Comparison of ENCODE assay signal across 31 cellular contexts in genomic region chr13:99268822-99269221, GRCh38. TPM values are rescaled to one million over a fixed set of nuclear protein-coding genes. Genes with fewer than 3 reads are reported as not detected.
DNase-seq lines count a peak whose midpoint lies in the region; ATAC-seq and TF ChIP-seq lines count a peak whose summit lies in the region.
"Had no signal": no experiment of that assay in that cellular context is flagged by ENCODE, and none has a peak within 500 bp of the region (broad histone marks: within the 10 kb centered on the region; RNA-seq: fewer than 3 reads in every experiment).

No MANE protein-coding gene starts in this region.

- peaks cover 7% of the 10 kb centered on the region for H3K9me3 ChIP-seq in BLaER1
- peaks cover 5% of the 10 kb centered on the region for H3K9me3 ChIP-seq in CD4-positive, alpha-beta T cell (ENCODE audit: control insufficient read depth, low read length)
- H3K9me3 ChIP-seq in naive thymus-derived CD4-positive, alpha-beta T cell (ENCODE audit: control insufficient read depth in 2 of 3, low read length in 3 of 3): peaks cover 0 to 7% (median 0%) of the 10 kb centered on the region in 3 experiments
- H3K9me3 ChIP-seq: body of pancreas, gastroesophageal sphincter, upper lobe of right lung had no signal

- no peaks in the 10 kb centered on the region for H3K27me3 Mint-ChIP-seq in CD4-positive, alpha-beta T cell
- H3K27me3 Mint-ChIP-seq in activated T-helper 2 cell treated with anti-CD3 and anti-CD28 coated beads, Interferon-gamma antibody, Interleukin-2, Interleukin-4, amounts not matched to agents 10 μg/mL and 5 μg/mL and 100 μg/mL, durations not matched to agents 14 hours and 24 hours and 36 hours (ENCODE audit: low read depth): no peaks in the 10 kb centered on the region
- H3K27me3 Mint-ChIP-seq in naive thymus-derived CD4-positive, alpha-beta T cell: no peaks in the 10 kb centered on the region
- peaks cover 2% of the 10 kb centered on the region for H3K27me3 Mint-ChIP-seq in glutamatergic neuron (ENCODE audit: unreplicated experiment)

- intact Hi-C loops in CD4-positive, alpha-beta T cell (cut with DNase I, micrococcal nuclease): loop anchor here (1.0 to 10.0 kb wide), 5 partner anchors 115 to 336 kb away; partner anchors contain the start of genes CLYBL (in 1 of the 2) and TM9SF2 (in 1 of the 2)
- intact Hi-C loops in activated T-helper 2 cell treated with anti-CD3 and anti-CD28 coated beads, Interferon-gamma antibody, Interleukin-2, Interleukin-4, amounts not matched to agents 10 μg/mL and 5 μg/mL and 100 μg/mL, durations not matched to agents 14 hours and 24 hours and 36 hours (cut with micrococcal nuclease): loop anchor here (1.0 to 5.0 kb wide), 4 partner anchors 33 to 168 kb away; no protein-coding TSS in a partner anchor
- intact Hi-C loops in naive thymus-derived CD4-positive, alpha-beta T cell (cut with micrococcal nuclease): loop anchor here (1.0 to 10.0 kb wide), 18 partner anchors 38 to 1246 kb away; partner anchors contain the start of genes GPR183 (in 1 of the 2) and PCCA (in 1 of the 2)

- no peak for ATAC-seq in CD4-positive, alpha-beta T cell (ENCODE audit: poor library complexity)
- no peak for ATAC-seq in naive thymus-derived CD4-positive, alpha-beta T cell
- ATAC-seq: body of pancreas, gastroesophageal sphincter had no signal

- H3K9ac ChIP-seq in BLaER1: no peak overlapping the region

- peak overlapping the region; percentile 18; the same call in 1 of the 2 replicates for H3K4me2 ChIP-seq in BLaER1
- H3K4me2 ChIP-seq: PC-9 had no signal

- TF ChIP-seq CTCF in CD4-positive, alpha-beta T cell (IDR thresholded peaks at IDR 0.05): no peak
- no peak for TF ChIP-seq CTCF in glutamatergic neuron (IDR thresholded peaks at IDR 0.05; ENCODE audit: partially characterized antibody, unreplicated experiment)

- peaks cover 83% of the 10 kb centered on the region for H4K20me1 ChIP-seq in BLaER1

- peaks cover 76% of the 10 kb centered on the region for H3K4me1 Mint-ChIP-seq in CD4-positive, alpha-beta T cell (ENCODE audit: low read depth)
- peaks cover 58% of the 10 kb centered on the region for H3K4me1 Mint-ChIP-seq in activated T-helper 2 cell treated with anti-CD3 and anti-CD28 coated beads, Interferon-gamma antibody, Interleukin-2, Interleukin-4, amounts not matched to agents 10 μg/mL and 5 μg/mL and 100 μg/mL, durations not matched to agents 14 hours and 24 hours and 36 hours (ENCODE audit: low read depth)
- H3K4me1 Mint-ChIP-seq in naive thymus-derived CD4-positive, alpha-beta T cell: peaks cover 34 to 74% (median 65%) of the 10 kb centered on the region in 7 donors
- peaks cover under 1% of the 10 kb centered on the region for H3K4me1 Mint-ChIP-seq in glutamatergic neuron (ENCODE audit: low read depth, unreplicated experiment)
- H3K4me1 Mint-ChIP-seq: mesothelial cell of epicardium had no signal

- H3K27ac Mint-ChIP-seq in CD4-positive, alpha-beta T cell: peak overlapping the region; percentile 79
- H3K27ac Mint-ChIP-seq in activated T-helper 2 cell treated with anti-CD3 and anti-CD28 coated beads, Interferon-gamma antibody, Interleukin-2, Interleukin-4, amounts not matched to agents 10 μg/mL and 5 μg/mL and 100 μg/mL, durations not matched to agents 14 hours and 24 hours and 36 hours: peak overlapping the region; percentile 51
- H3K27ac Mint-ChIP-seq in naive thymus-derived CD4-positive, alpha-beta T cell: peak overlapping the region in 8 of 9 donors; percentile 14 to 76 (median 66)
- H3K27ac Mint-ChIP-seq in glutamatergic neuron (ENCODE audit: unreplicated experiment): no peak overlapping the region
- H3K27ac Mint-ChIP-seq: mesothelial cell of epicardium, nephron, WTC11 had no signal

- POLR2A ChIA-PET in CD4-positive, alpha-beta T cell (lab: Charles Lee): interaction anchor here (0.8 to 5.5 kb wide), 15 partner anchors 17 to 166 kb away, joined by 3 to 55 read pairs (median 9); partner anchors contain the start of gene UBAC2
- POLR2A ChIA-PET in naive thymus-derived CD4-positive, alpha-beta T cell (lab: Charles Lee): interaction anchor here (0.6 to 7.4 kb wide), 25 partner anchors 11 to 166 kb away, joined by 3 to 94 read pairs (median 5); partner anchors contain the start of genes GPR183 and UBAC2

- peaks cover 57% of the 10 kb centered on the region for H3K4me1 ChIP-seq in BLaER1
- H3K4me1 ChIP-seq in naive thymus-derived CD4-positive, alpha-beta T cell (ENCODE audit: control insufficient read depth in 2 of 2, insufficient read depth in 2 of 2, low read length in 2 of 2): peaks cover 38 to 54% of the 10 kb centered on the region in 2 donors
- H3K4me1 ChIP-seq: body of pancreas, upper lobe of right lung had no signal

- no peak for DNase-seq in CD4-positive, alpha-beta T cell
- DNase-seq in activated T-helper 2 cell treated with anti-CD3 and anti-CD28 coated beads, Interferon-gamma antibody, Interleukin-2, Interleukin-4, amounts not matched to agents 10 μg/mL and 5 μg/mL and 100 μg/mL, durations not matched to agents 14 hours and 24 hours and 36 hours (ENCODE audit: low spot score): no peak
- no peak for DNase-seq in naive thymus-derived CD4-positive, alpha-beta T cell
- DNase-seq in NCI-H1930 (lab: John Stamatoyannopoulos, UW) (no peak), glutamatergic neuron (no peak), glomerular visceral epithelial cell (ENCODE audit: extremely low spot score) (no peak)
- DNase-seq: activated CD4-positive, alpha-beta T cell treated with anti-CD3 and anti-CD28 coated beads, Interleukin-2, amount 50 U/mL, for 48 hours; activated effector memory CD4-positive, alpha-beta T cell treated with anti-CD3 and anti-CD28 coated beads, Interleukin-2, amount 50 U/mL, for 16 hours; body of pancreas; DMS 273 treated with DMSO at 0.1 percent for 48 hours; left lung; NCI-H1436 treated with DMSO at 0.1 percent for 48 hours; NCI-H524 treated with DMSO at 0.1 percent for 48 hours; NK-92 treated with Interleukin-12 subunit alpha and Interleukin-12 subunit beta, amount 100 ng/mL, for 24 hours; PC-9; T1000; upper lobe of right lung had no signal

- H3K27ac ChIP-seq in BLaER1: no peak overlapping the region
- no peak overlapping the region for H3K27ac ChIP-seq in CD4-positive, alpha-beta T cell (ENCODE audit: low read depth, low read length)
- peak overlapping the region; percentile 24 for H3K27ac ChIP-seq in naive thymus-derived CD4-positive, alpha-beta T cell (ENCODE audit: low read depth, low read length)
- H3K27ac ChIP-seq: adrenal gland, body of pancreas, gastroesophageal sphincter, HL-60, left lung, PC-9, upper lobe of right lung had no signal

- H3K4me3 Mint-ChIP-seq in CD4-positive, alpha-beta T cell: peak overlapping the region; percentile 13
- H3K4me3 Mint-ChIP-seq in activated T-helper 2 cell treated with anti-CD3 and anti-CD28 coated beads, Interferon-gamma antibody, Interleukin-2, Interleukin-4, amounts not matched to agents 10 μg/mL and 5 μg/mL and 100 μg/mL, durations not matched to agents 14 hours and 24 hours and 36 hours (ENCODE audit: low read depth): no peak overlapping the region
- no peak overlapping the region for H3K4me3 Mint-ChIP-seq in naive thymus-derived CD4-positive, alpha-beta T cell
- no peak overlapping the region for H3K4me3 Mint-ChIP-seq in glutamatergic neuron (ENCODE audit: unreplicated experiment)
- H3K4me3 Mint-ChIP-seq: mesothelial cell of epicardium, nephron, WTC11 had no signal

- H3K4me3 ChIP-seq in BLaER1: no peak overlapping the region
- H3K4me3 ChIP-seq in naive thymus-derived CD4-positive, alpha-beta T cell (ENCODE audit: low read length): no peak overlapping the region
- H3K4me3 ChIP-seq: adrenal gland, body of pancreas, gastroesophageal sphincter, GM12878, left lung, PC-9, upper lobe of right lung had no signal

- H3K9me3 Mint-ChIP-seq in CD4-positive, alpha-beta T cell: peaks cover 2% of the 10 kb centered on the region
- peaks cover 16% of the 10 kb centered on the region for H3K9me3 Mint-ChIP-seq in activated T-helper 2 cell treated with anti-CD3 and anti-CD28 coated beads, Interferon-gamma antibody, Interleukin-2, Interleukin-4, amounts not matched to agents 10 μg/mL and 5 μg/mL and 100 μg/mL, durations not matched to agents 14 hours and 24 hours and 36 hours
- H3K9me3 Mint-ChIP-seq in naive thymus-derived CD4-positive, alpha-beta T cell: peaks cover 0 to 6% (median 3%) of the 10 kb centered on the region in 11 donors
- peaks cover 2% of the 10 kb centered on the region for H3K9me3 Mint-ChIP-seq in glutamatergic neuron (ENCODE audit: unreplicated experiment)
- H3K9me3 Mint-ChIP-seq: nephron had no signal

- CTCF ChIA-PET in CD4-positive, alpha-beta T cell (lab: Charles Lee): interaction anchor here (1.4 to 10.4 kb wide), 19 partner anchors 11 to 170 kb away, joined by 3 to 189 read pairs (median 9); partner anchors contain the start of genes GPR18, GPR183 and UBAC2
- CTCF ChIA-PET in naive thymus-derived CD4-positive, alpha-beta T cell (lab: Charles Lee): interaction anchor here (0.6 to 10.8 kb wide), 37 partner anchors 10 to 966 kb away, joined by 3 to 258 read pairs (median 5); partner anchors contain the start of genes GPR18, GPR183 and UBAC2

- peaks cover 35% of the 10 kb centered on the region for H3K36me3 ChIP-seq in BLaER1
- H3K36me3 ChIP-seq in naive thymus-derived CD4-positive, alpha-beta T cell (ENCODE audit: control insufficient read depth in 2 of 3, insufficient read depth in 3 of 3, low read length in 3 of 3): peaks cover 0 to 10% (median 3%) of the 10 kb centered on the region in 3 experiments
- H3K36me3 ChIP-seq: adrenal gland, left lung, upper lobe of right lung had no signal

- H3K27me3 ChIP-seq in BLaER1: no peaks in the 10 kb centered on the region
- H3K27me3 ChIP-seq in CD4-positive, alpha-beta T cell (ENCODE audit: control insufficient read depth, insufficient read depth, low read length): no peaks in the 10 kb centered on the region
- no peaks in the 10 kb centered on the region for H3K27me3 ChIP-seq in naive thymus-derived CD4-positive, alpha-beta T cell (ENCODE audit: control insufficient read depth in 2 of 2, insufficient read depth in 2 of 2, low read length in 2 of 2)
- H3K27me3 ChIP-seq: adrenal gland, body of pancreas, gastroesophageal sphincter, left lung, upper lobe of right lung had no signal

- H3K36me3 Mint-ChIP-seq in CD4-positive, alpha-beta T cell (ENCODE audit: low read depth): peaks cover 46% of the 10 kb centered on the region
- peaks cover 56% of the 10 kb centered on the region for H3K36me3 Mint-ChIP-seq in activated T-helper 2 cell treated with anti-CD3 and anti-CD28 coated beads, Interferon-gamma antibody, Interleukin-2, Interleukin-4, amounts not matched to agents 10 μg/mL and 5 μg/mL and 100 μg/mL, durations not matched to agents 14 hours and 24 hours and 36 hours (ENCODE audit: low read depth)
- peaks cover 4 to 32% (median 15%) of the 10 kb centered on the region in 5 donors for H3K36me3 Mint-ChIP-seq in naive thymus-derived CD4-positive, alpha-beta T cell
- no peaks in the 10 kb centered on the region for H3K36me3 Mint-ChIP-seq in glutamatergic neuron (ENCODE audit: unreplicated experiment)

RNA-seq across cellular contexts. Expression of gene GPR18, which starts 10.6 kb away (rescaled TPM):
- 10 to 100 TPM; 42.9 to 45.1 TPM for total RNA-seq in CD4-positive, alpha-beta T cell
- total RNA-seq in activated T-helper 2 cell treated with anti-CD3 and anti-CD28 coated beads, Interferon-gamma antibody, Interleukin-2, Interleukin-4, amounts not matched to agents 10 μg/mL and 5 μg/mL and 100 μg/mL, durations not matched to agents 14 hours and 24 hours and 36 hours: 7.4 and 8.4 TPM in 2 replicates
- total RNA-seq in naive thymus-derived CD4-positive, alpha-beta T cell: 10 to 100 TPM; 11.5 to 40.4 (median 21.1) TPM
- polyA plus RNA-seq in naive thymus-derived CD4-positive, alpha-beta T cell: 10 to 100 TPM; 27.9 to 35.9 TPM
- not detected for total RNA-seq in glutamatergic neuron (ENCODE audit: unreplicated experiment)
- total RNA-seq: body of pancreas, dermis microvascular lymphatic vessel endothelial cell, fibroblast of lung, gastroesophageal sphincter, LHCN-M2, mesothelial cell of epicardium, osteocyte, PC-9, renal cortical epithelial cell had no signal
- polyA plus RNA-seq: AG04450, fibroblast of lung had no signal

RNA-seq across cellular contexts. Expression of gene GPR183, which starts 38.4 kb away (rescaled TPM):
- 100 to 1,000 TPM; 330 to 337 TPM for total RNA-seq in CD4-positive, alpha-beta T cell
- 143 and 147 TPM in 2 replicates for total RNA-seq in activated T-helper 2 cell treated with anti-CD3 and anti-CD28 coated beads, Interferon-gamma antibody, Interleukin-2, Interleukin-4, amounts not matched to agents 10 μg/mL and 5 μg/mL and 100 μg/mL, durations not matched to agents 14 hours and 24 hours and 36 hours
- 100 to 1,000 TPM in 4 of 5 experiments, 10 to 100 TPM in 1; 26.8 to 231 (median 112) TPM for total RNA-seq in naive thymus-derived CD4-positive, alpha-beta T cell
- 100 to 1,000 TPM; 234 to 241 TPM for polyA plus RNA-seq in naive thymus-derived CD4-positive, alpha-beta T cell
- total RNA-seq in glutamatergic neuron (ENCODE audit: unreplicated experiment): not detected
- total RNA-seq: fibroblast of lung, PC-9, renal cortical epithelial cell had no signal

Comparison
In these comparisons a context has a peak if more than half of its experiments do, and no peak if none do; other contexts are left out.
1. RNA of gene GPR183, which starts 38.4 kb away (total RNA-seq): 330 to 337 TPM in CD4-positive, alpha-beta T cell, 143 to 147 TPM in activated T-helper 2 cell treated with anti-CD3 and anti-CD28 coated beads, Interferon-gamma antibody, Interleukin-2, Interleukin-4, amounts not matched to agents 10 μg/mL and 5 μg/mL and 100 μg/mL, durations not matched to agents 14 hours and 24 hours and 36 hours and 26.8 to 231 TPM in naive thymus-derived CD4-positive, alpha-beta T cell; not detected in glutamatergic neuron (single experiment); every median in the first group is over 10 times any median in the second.